8 cellular contexts compared by ENCODE assay signal in genomic region chr6:34656378-34657036, GRCh38. TPM values are rescaled to one million over a fixed set of nuclear protein-coding genes. Genes with fewer than 3 reads are reported as not detected.
DNase-seq lines count a peak whose midpoint lies in the region; ATAC-seq, FAIRE-seq and TF ChIP-seq lines count a peak whose summit lies in the region.

No MANE protein-coding gene starts in this region.

- ATAC-seq in GM21526 (IDR thresholded peaks at IDR 0.05; ENCODE audit: low FRiP score, unreplicated experiment) (peak; percentile 82), right lobe of liver (peak; percentile 19 to 50 (median 24)), thoracic aorta (ENCODE audit: insufficient number of reproducible peaks, low FRiP score, low read depth) (no peak)

- H3K4me1 ChIP-seq in HUES6 (ENCODE audit: control insufficient read depth, insufficient read depth, low read length) (peaks cover 27% of the 10 kb centered on the region), Peyer's patch (peaks cover 0 to 37% (median 14%) of the 10 kb centered on the region in 4 donors), right lobe of liver (peaks cover 0 to 73% (median 20%) of the 10 kb centered on the region in 4 donors), thoracic aorta (ENCODE audit: control insufficient read depth in 1 of 2, low read depth in 2 of 2) (peaks cover 30 to 34% of the 10 kb centered on the region in 2 donors)

- TF ChIP-seq CTCF in GM10266 (IDR thresholded peaks at IDR 0.05; ENCODE audit: control insufficient read depth, insufficient read depth, low read depth, missing control alignments) (no peak), Peyer's patch (IDR thresholded peaks at IDR 0.05) (no peak), bronchial epithelial cell (IDR thresholded peaks at IDR 0.05; ENCODE audit: insufficient read depth, low read length, severe bottlenecking) (no peak), right lobe of liver (IDR thresholded peaks at IDR 0.05) (no peak), thoracic aorta (IDR thresholded peaks at IDR 0.05) (no peak)

- intact Hi-C loops in right lobe of liver (cut with DNase I) (no loop called here), posterior vena cava (cut with DNase I) (no loop called here)

- H3K27ac ChIP-seq in HUES6 (ENCODE audit: low read depth, low read length) (peak overlapping the region; percentile 69; the same call in 1 of the 2 replicates), Peyer's patch (peak overlapping the region; percentile 71 to 95 (median 80)), right lobe of liver (peak overlapping the region; percentile 82 to 88 (median 84)), thoracic aorta (peak overlapping the region; percentile 74 to 80)

- no peak for TF ChIP-seq POLR2A in Peyer's patch (IDR thresholded peaks at IDR 0.05)
- no peak for TF ChIP-seq POLR2A in right lobe of liver (IDR thresholded peaks at IDR 0.05)

- H3K9me3 ChIP-seq in HUES6 (ENCODE audit: control insufficient read depth, insufficient read depth, low read depth, low read length) (no peaks in the 10 kb centered on the region), Peyer's patch (no peaks in the 10 kb centered on the region), right lobe of liver (no peaks in the 10 kb centered on the region), thoracic aorta (no peaks in the 10 kb centered on the region)

- peaks cover 12% of the 10 kb centered on the region; the same call in 1 of the 2 replicates for H3K36me3 ChIP-seq in HUES6 (ENCODE audit: control insufficient read depth, insufficient read depth, low read length)
- peaks cover 0 to 12% (median 0%) of the 10 kb centered on the region in 3 donors for H3K36me3 ChIP-seq in Peyer's patch
- peaks cover 6% of the 10 kb centered on the region for H3K36me3 ChIP-seq in bronchial epithelial cell (ENCODE audit: control insufficient read depth, insufficient read depth, low read length)
- H3K36me3 ChIP-seq in right lobe of liver: peaks cover 0 to 10% (median 0%) of the 10 kb centered on the region in 4 donors
- H3K36me3 ChIP-seq in thoracic aorta: no peaks in the 10 kb centered on the region

- no peak overlapping the region for H3K4me3 ChIP-seq in HUES6 (ENCODE audit: low read depth, low read length)
- peak overlapping the region; percentile 4 to 47 (median 32) for H3K4me3 ChIP-seq in Peyer's patch
- H3K4me3 ChIP-seq in bronchial epithelial cell (ENCODE audit: low read depth, low read length): no peak overlapping the region
- H3K4me3 ChIP-seq in right lobe of liver: peak overlapping the region; percentile 14 to 50 (median 36)
- peak overlapping the region; percentile 63 for H3K4me3 ChIP-seq in thoracic aorta

- peak; percentile 67 for DNase-seq in GM10266 (ENCODE audit: extremely low spot score)
- DNase-seq in Peyer's patch: peak in 2 of 3 donors; percentile 72 to 81
- peak; percentile 67 for DNase-seq in bronchial epithelial cell (ENCODE audit: low read depth)
- no peak for DNase-seq in right lobe of liver
- no peak for DNase-seq in thoracic aorta (ENCODE audit: low spot score)
- DNase-seq in posterior vena cava (ENCODE audit: low spot score): no peak

- WGBS in right lobe of liver (ENCODE audit: insufficient coverage, low coverage, low lambda C conversion rate, missing lambda C conversion rate): 5% methylated on average over 5 of the region's 5 CpGs

- no peak for FAIRE-seq in bronchial epithelial cell (lab: Jason Lieb, UNC)

- H3K9ac ChIP-seq in HUES6 (ENCODE audit: low read length): no peak overlapping the region

- H3K27me3 ChIP-seq in HUES6 (ENCODE audit: control insufficient read depth, insufficient read depth, low read length) (no peaks in the 10 kb centered on the region), Peyer's patch (no peaks in the 10 kb centered on the region), bronchial epithelial cell (ENCODE audit: control insufficient read depth, insufficient read depth, low read length) (no peaks in the 10 kb centered on the region), right lobe of liver (no peaks in the 10 kb centered on the region), thoracic aorta (replicated peaks; ENCODE audit: insufficient read depth) (no peaks in the 10 kb centered on the region)

RNA-seq across cellular contexts. Expression of gene ILRUN, which starts 40.1 kb away (rescaled TPM):
- total RNA-seq in Peyer's patch (10 to 100 TPM; 52.8 to 82.3 (median 73.9) TPM), bronchial epithelial cell (62.1 and 64.9 TPM in 2 replicates), right lobe of liver (10 to 100 TPM; 55.5 to 89.1 (median 67.1) TPM), thoracic aorta (10 to 100 TPM; 75.4 to 78.9 TPM), posterior vena cava (10 to 100 TPM; 74.0 to 83.4 TPM)

Comparison
In these comparisons a context has a peak if more than half of its experiments do, and no peak if none do; other contexts are left out.
1. DNase-seq: peak in GM10266 (single experiment), Peyer's patch (2 of 3) and bronchial epithelial cell (single experiment); none in right lobe of liver (0 of 3), thoracic aorta (single experiment) and posterior vena cava (single experiment).
2. H3K4me3 ChIP-seq: peak in Peyer's patch (4 of 4), right lobe of liver (3 of 3) and thoracic aorta (single experiment); none in HUES6 (single experiment) and bronchial epithelial cell (single experiment).
3. Peak in every context shown above with its lines, with median percentiles within 50 percentile points of each other: H3K27ac ChIP-seq.